In genomic region chr9:96383165-96383939, GRCh38 we compare ENCODE assay signal across 8 cellular contexts. TPM values are rescaled to one million over a fixed set of nuclear protein-coding genes. Genes with fewer than 3 reads are reported as not detected.
DNase-seq lines count a peak whose midpoint lies in the region; ATAC-seq and TF ChIP-seq lines count a peak whose summit lies in the region.

TSS of gene SLC35D2 (minus strand) at chr9:96383711. CDS start at chr9:96383634, 77 bp downstream.

- H3K4me1 ChIP-seq in mesenchymal stem cell (ENCODE audit: control insufficient read depth, insufficient read depth, low read depth, low read length), result peaks cover 12% of the 10 kb centered on the region

- H3K4ac ChIP-seq in mesenchymal stem cell (ENCODE audit: low read depth in 1 of 2, low read length in 2 of 2), result peak within 1 kb of the TSS in 1 of 2 experiments; percentile 79

- H4K91ac ChIP-seq in mesenchymal stem cell (ENCODE audit: low read length), result no peak within 1 kb of the TSS

- POLR2A ChIA-PET in activated CD8-positive, alpha-beta T cell treated with anti-CD3 and anti-CD28 coated beads for 36 hours (lab: Charles Lee), result interaction anchor here (0.7 to 1.7 kb wide), 2 partner anchors 16 to 26 kb away, joined by 3 to 6 read pairs; no protein-coding TSS in a partner anchor

- H3K14ac ChIP-seq in mesenchymal stem cell (ENCODE audit: low read length in 2 of 2), result peak within 1 kb of the TSS in 1 of 2 experiments; percentile 70

- peaks cover 29% of the 10 kb centered on the region for H3K36me3 Mint-ChIP-seq in activated CD8-positive, alpha-beta T cell treated with anti-CD3 and anti-CD28 coated beads for 36 hours (ENCODE audit: low read depth)

- peak within 1 kb of the TSS; percentile 67 for H3K4me3 Mint-ChIP-seq in activated CD8-positive, alpha-beta T cell treated with anti-CD3 and anti-CD28 coated beads for 36 hours

- H3K4me2 ChIP-seq in mesenchymal stem cell (ENCODE audit: low read length, poor library complexity, severe bottlenecking), result peak within 1 kb of the TSS; percentile 69

- under 1% methylated on average over 51 of the region's 73 CpGs for WGBS in mesenchymal stem cell

- H3K4me1 Mint-ChIP-seq in activated CD8-positive, alpha-beta T cell treated with anti-CD3 and anti-CD28 coated beads for 36 hours (ENCODE audit: low read depth), result peaks cover 33% of the 10 kb centered on the region

- peak within 1 kb of the TSS in 1 of 2 experiments; percentile 59 for H3K23ac ChIP-seq in mesenchymal stem cell (ENCODE audit: low read length in 2 of 2)

- no peaks in the 10 kb centered on the region for H3K27me3 ChIP-seq in mesenchymal stem cell (ENCODE audit: control insufficient read depth in 1 of 2, insufficient read depth in 1 of 2, low read length in 2 of 2)

- peak within 1 kb of the TSS; percentile 75 for H2AFZ ChIP-seq in mesenchymal stem cell (ENCODE audit: low read depth, low read length)

- no peak within 1 kb of the TSS for H2AK5ac ChIP-seq in mesenchymal stem cell (ENCODE audit: low read length, severe bottlenecking)

- peaks cover 14% of the 10 kb centered on the region for H3K79me1 ChIP-seq in mesenchymal stem cell (replicated peaks; ENCODE audit: low read length, poor library complexity, severe bottlenecking)

- no peaks in the 10 kb centered on the region for H3K9me3 ChIP-seq in mesenchymal stem cell (ENCODE audit: control insufficient read depth, low read length)

- peak; percentile 54 for ATAC-seq in HG02885 (IDR thresholded peaks at IDR 0.05; ENCODE audit: poor library complexity, unreplicated experiment)
- peak; percentile 51 for ATAC-seq in activated CD8-positive, alpha-beta T cell treated with anti-CD3 and anti-CD28 coated beads for 36 hours
- ATAC-seq in HG03378 (IDR thresholded peaks at IDR 0.05; ENCODE audit: unreplicated experiment), result no peak
- no peak for ATAC-seq in GM18858 (IDR thresholded peaks at IDR 0.05; ENCODE audit: unreplicated experiment)

- DNase-seq in ELR (ENCODE audit: low read depth) (peak; percentile 79), epithelial cell of prostate (ENCODE audit: low read depth, low spot score) (no peak), mesenchymal stem cell (peak; percentile 70), substantia nigra (lab: John Stamatoyannopoulos, UW) (peak in 38 of 49 donors; percentile 13 to 75 (median 49))
- peak; percentile 16 for DNase-seq in activated CD8-positive, alpha-beta T cell treated with anti-CD3 and anti-CD28 coated beads for 36 hours

- peaks cover 9 to 18% of the 10 kb centered on the region in 2 experiments for H3K36me3 ChIP-seq in mesenchymal stem cell (ENCODE audit: control insufficient read depth in 1 of 2, insufficient read depth in 2 of 2, low read depth in 1 of 2, low read length in 2 of 2)

- CTCF ChIA-PET in activated CD8-positive, alpha-beta T cell treated with anti-CD3 and anti-CD28 coated beads for 36 hours (lab: Charles Lee), result interaction anchor here (0.9 kb wide), 1 partner anchor 28 kb away, joined by 3 read pairs; no protein-coding TSS in a partner anchor

- H2BK5ac ChIP-seq in mesenchymal stem cell (ENCODE audit: low read depth, low read length, poor library complexity, severe bottlenecking), result peak within 1 kb of the TSS; percentile 66

- TF ChIP-seq CTCF in activated CD8-positive, alpha-beta T cell treated with anti-CD3 and anti-CD28 coated beads for 36 hours (IDR thresholded peaks at IDR 0.05), result no peak

- H3K27me3 Mint-ChIP-seq in activated CD8-positive, alpha-beta T cell treated with anti-CD3 and anti-CD28 coated beads for 36 hours, result no peaks in the 10 kb centered on the region

- peak within 1 kb of the TSS; percentile 61 for H3K27ac ChIP-seq in epithelial cell of prostate
- H3K27ac ChIP-seq in mesenchymal stem cell (ENCODE audit: low read length, poor library complexity, severe bottlenecking), result peak within 1 kb of the TSS; percentile 64
- peak within 1 kb of the TSS; percentile 86 for H3K27ac ChIP-seq in substantia nigra (ENCODE audit: low read depth, low read length, poor library complexity, severe bottlenecking)

- H2BK12ac ChIP-seq in mesenchymal stem cell (ENCODE audit: low read length in 2 of 2), result peak within 1 kb of the TSS in 1 of 2 experiments; percentile 63

- no peaks in the 10 kb centered on the region for H3K9me3 Mint-ChIP-seq in activated CD8-positive, alpha-beta T cell treated with anti-CD3 and anti-CD28 coated beads for 36 hours

- peak within 1 kb of the TSS; percentile 92 for H2BK120ac ChIP-seq in mesenchymal stem cell (ENCODE audit: low read depth, low read length)

- H2BK15ac ChIP-seq in mesenchymal stem cell (ENCODE audit: low read depth, poor library complexity, severe bottlenecking), result peak within 1 kb of the TSS; percentile 52

- peak within 1 kb of the TSS; percentile 47 for H3K27ac Mint-ChIP-seq in activated CD8-positive, alpha-beta T cell treated with anti-CD3 and anti-CD28 coated beads for 36 hours

- H3K18ac ChIP-seq in mesenchymal stem cell (ENCODE audit: low read depth in 1 of 2, low read length in 2 of 2), result peak within 1 kb of the TSS; percentile 8 to 96

- peak within 1 kb of the TSS; percentile 88 for H3K9ac ChIP-seq in mesenchymal stem cell (ENCODE audit: low read length)

- H4K8ac ChIP-seq in mesenchymal stem cell (ENCODE audit: low read length), result peak within 1 kb of the TSS; percentile 88

- peak within 1 kb of the TSS; percentile 83 to 97 for H3K4me3 ChIP-seq in mesenchymal stem cell (ENCODE audit: insufficient read depth in 1 of 2, low read depth in 1 of 2, low read length in 2 of 2)

- intact Hi-C loops in activated CD8-positive, alpha-beta T cell treated with anti-CD3 and anti-CD28 coated beads for 36 hours (cut with micrococcal nuclease), result no loop called here

RNA-seq across cellular contexts. Expression of gene SLC35D2, which starts in this region (rescaled TPM):
- 1 to 10 TPM; 2.2 to 2.6 TPM for total RNA-seq in activated CD8-positive, alpha-beta T cell treated with anti-CD3 and anti-CD28 coated beads for 36 hours
- polyA plus RNA-seq in mesenchymal stem cell (2013, experiment 1 of 2), result 36.4 TPM
- polyA plus RNA-seq in mesenchymal stem cell (2013, experiment 2 of 2), result 37.6 TPM

Comparison
In these comparisons a context has a peak if more than half of its experiments do, and no peak if none do; other contexts are left out.
1. ATAC-seq: peak in HG02885 (single experiment) and activated CD8-positive, alpha-beta T cell treated with anti-CD3 and anti-CD28 coated beads for 36 hours (single experiment); none in HG03378 (single experiment) and GM18858 (single experiment).
2. Peak in every context shown above with its lines, with median percentiles within 50 percentile points of each other: H3K27ac ChIP-seq.